In genomic region chrX:115562492-115562872, GRCh38 we compare ENCODE assay signal across 8 cellular contexts. TPM values are rescaled to one million over a fixed set of nuclear protein-coding genes. Genes with fewer than 3 reads are reported as not detected.
DNase-seq lines count a peak whose midpoint lies in the region; ATAC-seq and TF ChIP-seq lines count a peak whose summit lies in the region.

No MANE protein-coding gene starts in this region.

- peak overlapping the region; percentile 40 for H3K27ac Mint-ChIP-seq in neural progenitor cell

- no peak for TF ChIP-seq POLR2A in Peyer's patch (IDR thresholded peaks at IDR 0.05)

- no peak for TF ChIP-seq CTCF in Peyer's patch (IDR thresholded peaks at IDR 0.05)
- no peak for TF ChIP-seq CTCF in fibroblast of pulmonary artery (IDR thresholded peaks at IDR 0.05; ENCODE audit: low read length, missing control alignments)
- no peak for TF ChIP-seq CTCF in neural progenitor cell (IDR thresholded peaks at IDR 0.05)

- peaks cover 19% of the 10 kb centered on the region for H3F3A ChIP-seq in neural progenitor cell (ENCODE audit: low read depth)

- no peaks in the 10 kb centered on the region for H3K36me3 ChIP-seq in Peyer's patch
- no peaks in the 10 kb centered on the region for H3K36me3 ChIP-seq in neural progenitor cell

- H3K27ac ChIP-seq in Peyer's patch (peak overlapping the region in 3 of 4 donors; percentile 49 to 84 (median 80)), neural progenitor cell (no peak overlapping the region)

- peak overlapping the region; percentile 99 for H3K4me3 Mint-ChIP-seq in neural progenitor cell

- H3K4me1 Mint-ChIP-seq in neural progenitor cell: peaks cover 20% of the 10 kb centered on the region

- in situ Hi-C loops in Caki2 (cut with HindIII; ENCODE audit: low pct_unique_long_range_greater_than_20kb, low sequenced_read_pairs): no loop called here

- peaks cover 2% of the 10 kb centered on the region for H3K27me3 Mint-ChIP-seq in neural progenitor cell (ENCODE audit: insufficient read depth, low read depth)

- H3K9ac ChIP-seq in neural progenitor cell: peak overlapping the region; percentile 56

- H3K9me3 Mint-ChIP-seq in neural progenitor cell: no peaks in the 10 kb centered on the region

- H3K4me2 ChIP-seq in neural progenitor cell: peak overlapping the region; percentile 82

- ATAC-seq in GM21381 (IDR thresholded peaks at IDR 0.05; ENCODE audit: unreplicated experiment): no peak
- ATAC-seq in HG03135 (IDR thresholded peaks at IDR 0.05; ENCODE audit: unreplicated experiment): no peak

- DNase-seq in Caki2 (ENCODE audit: low read depth) (peak; percentile 47), Peyer's patch (no peak), fibroblast of pulmonary artery (ENCODE audit: low read depth) (peak; percentile 70), neural progenitor cell (ENCODE audit: low spot score) (no peak)
- no peak for DNase-seq in activated effector memory CD4-positive, alpha-beta T cell treated with anti-CD3 and anti-CD28 coated beads, Interleukin-2, amount 50 U/mL, for 16 hours
- DNase-seq in activated CD4-positive, alpha-beta T cell treated with anti-CD3 and anti-CD28 coated beads, Interleukin-2, amount 50 U/mL, for 1 hour: no peak

- peaks cover 62% of the 10 kb centered on the region for H3K79me2 ChIP-seq in neural progenitor cell (ENCODE audit: low read depth)

- no peaks in the 10 kb centered on the region for H3K9me3 ChIP-seq in Peyer's patch
- no peaks in the 10 kb centered on the region for H3K9me3 ChIP-seq in neural progenitor cell (ENCODE audit: low read depth)

- H4K20me1 ChIP-seq in neural progenitor cell (ENCODE audit: low read depth): peaks cover 3% of the 10 kb centered on the region

- H2AFZ ChIP-seq in neural progenitor cell (replicated peaks): peak overlapping the region; percentile 87

- H3K4me3 ChIP-seq in Peyer's patch (peak overlapping the region; percentile 30 to 66 (median 48)), fibroblast of pulmonary artery (replicated peaks; ENCODE audit: low read depth, low read length) (peak overlapping the region; percentile 75), neural progenitor cell (peak overlapping the region; percentile 91)

- H3K27me3 ChIP-seq in Peyer's patch: no peaks in the 10 kb centered on the region
- no peaks in the 10 kb centered on the region for H3K27me3 ChIP-seq in neural progenitor cell

- H3K4me1 ChIP-seq in Peyer's patch: no peaks in the 10 kb centered on the region
- H3K4me1 ChIP-seq in neural progenitor cell: peaks cover 13% of the 10 kb centered on the region

- H3K36me3 Mint-ChIP-seq in neural progenitor cell: peaks cover 3% of the 10 kb centered on the region

RNA-seq across cellular contexts. Expression of gene PLS3, which starts 1.5 kb away (rescaled TPM):
- 129 and 133 TPM in 2 replicates for total RNA-seq in Caki2 (2014; rRNA removed; shearing (Covaris generic); ENCODE audit: low replicate concordance)
- 10 to 100 TPM; 11.0 to 23.1 (median 13.1) TPM for total RNA-seq in Peyer's patch
- 138 and 222 TPM in 2 replicates for total RNA-seq in neural progenitor cell (ENCODE audit: low replicate concordance)

Comparison
In these comparisons a context has a peak if more than half of its experiments do, and no peak if none do; other contexts are left out.
1. DNase-seq: peak in Caki2 (single experiment) and fibroblast of pulmonary artery (single experiment); none in Peyer's patch (0 of 3), neural progenitor cell (single experiment), activated effector memory CD4-positive, alpha-beta T cell treated with anti-CD3 and anti-CD28 coated beads, Interleukin-2, amount 50 U/mL, for 16 hours (single experiment) and activated CD4-positive, alpha-beta T cell treated with anti-CD3 and anti-CD28 coated beads, Interleukin-2, amount 50 U/mL, for 1 hour (single experiment).
2. Peak in every context shown above with its lines, with median percentiles within 50 percentile points of each other: H3K4me3 ChIP-seq.